ENCODE assay signal across 1 cellular context in genomic region chr14:71309756-71310155, GRCh38.
TF ChIP-seq lines count a peak whose summit lies in the region.

No MANE protein-coding gene starts in this region.

TF ChIP-seq in WTC11, 78 proteins besides CTCF, POLR2A, EP300 and RAD21 (continued from another document):
- TF ChIP-seq NR3C1 (CRISPR knock-in tag; conservative IDR thresholded peaks at IDR 0.05; ENCODE audit: low read depth) (no peak), AFF4 (CRISPR knock-in tag; IDR thresholded peaks at IDR 0.05; ENCODE audit: borderline replicate concordance) (no peak), ZBTB21 (CRISPR knock-in tag; IDR thresholded peaks at IDR 0.05; ENCODE audit: borderline replicate concordance) (no peak), CREB1 (CRISPR knock-in tag; IDR thresholded peaks at IDR 0.05) (no peak), ZNF232 (CRISPR knock-in tag; IDR thresholded peaks at IDR 0.05) (no peak), ZNF671 (CRISPR knock-in tag; IDR thresholded peaks at IDR 0.05) (no peak)
TF ChIP-seq in WTC11: peak in this region for 0.
